ENCODE assay signal across 14 cellular contexts in the genomic region with DNA sequence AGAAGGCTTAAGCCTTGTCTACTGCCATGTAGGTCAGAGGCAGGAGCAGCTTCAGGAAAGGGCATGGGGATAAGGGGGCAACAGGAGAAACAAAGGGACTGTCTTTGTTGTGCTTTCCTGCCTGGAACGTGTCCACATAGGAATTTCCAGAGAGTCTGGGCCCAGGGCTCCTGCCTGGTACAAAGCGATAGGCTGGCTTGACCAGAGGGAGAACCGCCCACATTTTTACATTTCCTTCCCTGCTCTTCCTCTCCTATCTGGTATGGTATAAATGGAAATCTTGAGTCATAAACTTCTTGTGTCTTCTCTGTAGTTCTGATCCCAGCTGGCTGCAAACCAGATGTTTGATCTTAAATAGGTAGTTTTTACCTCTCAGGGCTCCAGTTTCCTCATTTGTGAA.
DNase-seq lines count a peak whose midpoint lies in the region; TF ChIP-seq lines count a peak whose summit lies in the region.
"Had no signal": no experiment of that assay in that cellular context is flagged by ENCODE, and none has a peak within 500 bp of the region (broad histone marks: within the 10 kb centered on the region; RNA-seq: fewer than 3 reads in every experiment).

No MANE protein-coding gene starts in this region.

- H3F3A ChIP-seq in neural progenitor cell (ENCODE audit: low read depth), result peaks cover 27% of the 10 kb centered on the region

- no peak overlapping the region for H3K27ac ChIP-seq in BLaER1 treated with 17β-estradiol and CSF1 and Interleukin-3, amounts not matched to agents 10 nM and 100 nM
- no peak overlapping the region for H3K27ac ChIP-seq in endodermal cell (ENCODE audit: low read depth, low read length)
- H3K27ac ChIP-seq in neural progenitor cell, result no peak overlapping the region

- no peaks in the 10 kb centered on the region for H3K9me3 ChIP-seq in BLaER1 treated with 17β-estradiol and CSF1 and Interleukin-3, amounts not matched to agents 10 nM and 100 nM (replicated peaks in 1 of 11)
- H3K9me3 ChIP-seq in endodermal cell (ENCODE audit: control insufficient read depth, low read length) (peaks cover 5% of the 10 kb centered on the region), neural progenitor cell (ENCODE audit: low read depth) (no peaks in the 10 kb centered on the region)
- H3K9me3 ChIP-seq: Caco-2, HAP-1 had no signal

- H3K36me3 Mint-ChIP-seq in endodermal cell (ENCODE audit: low read depth), result no peaks in the 10 kb centered on the region
- H3K36me3 Mint-ChIP-seq in neural progenitor cell, result peaks cover 8% of the 10 kb centered on the region
- H3K36me3 Mint-ChIP-seq in CD14-positive monocyte, result no peaks in the 10 kb centered on the region
- H3K36me3 Mint-ChIP-seq in nephron progenitor cell (ENCODE audit: low read depth), result no peaks in the 10 kb centered on the region

- no peak overlapping the region for H3K4me3 ChIP-seq in BLaER1 treated with 17β-estradiol and CSF1 and Interleukin-3, amounts not matched to agents 10 nM and 100 nM
- H3K4me3 ChIP-seq in endodermal cell (ENCODE audit: low read length) (peak overlapping the region; percentile 19), neural progenitor cell (no peak overlapping the region)
- H3K4me3 ChIP-seq: HAP-1 had no signal

- H3K4me3 Mint-ChIP-seq in endodermal cell (no peak overlapping the region), neural progenitor cell (no peak overlapping the region), CD14-positive monocyte (no peak overlapping the region), nephron progenitor cell (no peak overlapping the region)
- H3K4me3 Mint-ChIP-seq: IgD-negative memory B cell had no signal

- no peak overlapping the region for H3K9ac ChIP-seq in BLaER1 treated with 17β-estradiol and CSF1 and Interleukin-3, amounts not matched to agents 10 nM and 100 nM
- no peak overlapping the region for H3K9ac ChIP-seq in endodermal cell (ENCODE audit: extremely low read depth, low read length, poor library complexity, severe bottlenecking)
- no peak overlapping the region for H3K9ac ChIP-seq in neural progenitor cell

- no peaks in the 10 kb centered on the region for H3K36me3 ChIP-seq in BLaER1 treated with 17β-estradiol and CSF1 and Interleukin-3, amounts not matched to agents 10 nM and 100 nM
- H3K36me3 ChIP-seq in endodermal cell (ENCODE audit: control insufficient read depth, insufficient read depth, low read length), result no peaks in the 10 kb centered on the region
- no peaks in the 10 kb centered on the region for H3K36me3 ChIP-seq in neural progenitor cell
- H3K36me3 ChIP-seq: HAP-1 had no signal

- peak; percentile 47 for DNase-seq in RPMI7951 (ENCODE audit: low read depth)
- DNase-seq in endodermal cell, result no peak
- DNase-seq in neural progenitor cell (ENCODE audit: low spot score), result no peak
- DNase-seq in CD14-positive monocyte (ENCODE audit: low spot score), result no peak
- no peak for DNase-seq in SIG-M5 treated with dmso at 0.1 percent for 504 hours (lab: John Stamatoyannopoulos, UW; ENCODE audit: unreplicated experiment)
- DNase-seq in nephron progenitor cell, result no peak
- DNase-seq: Caco-2, DMS153, NCI-H187, NCI-H526 treated with DMSO at 0.1 percent for 48 hours, SHP77 treated with DMSO at 0.1 percent for 48 hours had no signal

- H4K20me1 ChIP-seq in BLaER1 treated with 17β-estradiol and CSF1 and Interleukin-3, amounts not matched to agents 10 nM and 100 nM, result no peaks in the 10 kb centered on the region
- H4K20me1 ChIP-seq in neural progenitor cell (ENCODE audit: low read depth), result no peaks in the 10 kb centered on the region

- 67 to 90% methylated on average over 1 to 3 of the region's 3 CpGs for WGBS in endodermal cell (ENCODE audit: insufficient coverage in 1 of 2, insufficient read length in 1 of 2), 2 experiments

- H3K27me3 ChIP-seq in BLaER1 treated with 17β-estradiol and CSF1 and Interleukin-3, amounts not matched to agents 10 nM and 100 nM, result no peaks in the 10 kb centered on the region
- H3K27me3 ChIP-seq in endodermal cell (ENCODE audit: control insufficient read depth, insufficient read depth, low read length, poor library complexity, severe bottlenecking) (no peaks in the 10 kb centered on the region), neural progenitor cell (no peaks in the 10 kb centered on the region)

- peaks cover 0 to 12% (median 8%) of the 10 kb centered on the region in 10 experiments; a peak in 9 of 20 replicates for H3K4me1 ChIP-seq in BLaER1 treated with 17β-estradiol and CSF1 and Interleukin-3, amounts not matched to agents 10 nM and 100 nM
- H3K4me1 ChIP-seq in endodermal cell (ENCODE audit: control insufficient read depth, insufficient read depth, low read length) (peaks cover 16% of the 10 kb centered on the region), neural progenitor cell (peaks cover 31% of the 10 kb centered on the region)
- H3K4me1 ChIP-seq: Caco-2, HAP-1 had no signal

- TF ChIP-seq CTCF in endodermal cell (conservative IDR thresholded peaks at IDR 0.05) (no peak), neural progenitor cell (IDR thresholded peaks at IDR 0.05) (no peak), CD14-positive monocyte (IDR thresholded peaks at IDR 0.05) (no peak), nephron progenitor cell (IDR thresholded peaks at IDR 0.05) (no peak)

- H3K27ac Mint-ChIP-seq in endodermal cell (no peak overlapping the region), neural progenitor cell (no peak overlapping the region), CD14-positive monocyte (no peak overlapping the region), nephron progenitor cell (no peak overlapping the region)
- H3K27ac Mint-ChIP-seq: IgD-negative memory B cell had no signal

- peak overlapping the region in 7 of 11 experiments; percentile 2 to 26 (median 13); a peak in 4 of 22 replicates for H3K4me2 ChIP-seq in BLaER1 treated with 17β-estradiol and CSF1 and Interleukin-3, amounts not matched to agents 10 nM and 100 nM
- no peak overlapping the region for H3K4me2 ChIP-seq in neural progenitor cell

- H3K27me3 Mint-ChIP-seq in endodermal cell (ENCODE audit: insufficient read depth) (peaks cover 4% of the 10 kb centered on the region), neural progenitor cell (ENCODE audit: insufficient read depth, low read depth) (peaks cover 2% of the 10 kb centered on the region), CD14-positive monocyte (ENCODE audit: low read depth in 3 of 3) (peaks cover 0 to 2% (median 0%) of the 10 kb centered on the region in 3 donors), nephron progenitor cell (ENCODE audit: low read depth, poor library complexity) (no peaks in the 10 kb centered on the region)

- intact Hi-C loops in CD14-positive monocyte (cut with micrococcal nuclease), result no loop called here

- H2AFZ ChIP-seq in neural progenitor cell (replicated peaks), result peak overlapping the region; percentile 5

- H3K9me3 Mint-ChIP-seq in endodermal cell (no peaks in the 10 kb centered on the region), neural progenitor cell (peaks cover 7% of the 10 kb centered on the region), CD14-positive monocyte (no peaks in the 10 kb centered on the region), nephron progenitor cell (peaks cover 12% of the 10 kb centered on the region)
- H3K9me3 Mint-ChIP-seq: IgD-negative memory B cell had no signal

- no peaks in the 10 kb centered on the region for H3K79me2 ChIP-seq in neural progenitor cell (ENCODE audit: low read depth)

- H3K4me1 Mint-ChIP-seq in endodermal cell (peaks cover 25% of the 10 kb centered on the region), neural progenitor cell (peaks cover 43% of the 10 kb centered on the region), CD14-positive monocyte (no peaks in the 10 kb centered on the region), nephron progenitor cell (peaks cover 38% of the 10 kb centered on the region)
